Comparison of ENCODE assay signal across 2 cellular contexts in the genomic region with DNA sequence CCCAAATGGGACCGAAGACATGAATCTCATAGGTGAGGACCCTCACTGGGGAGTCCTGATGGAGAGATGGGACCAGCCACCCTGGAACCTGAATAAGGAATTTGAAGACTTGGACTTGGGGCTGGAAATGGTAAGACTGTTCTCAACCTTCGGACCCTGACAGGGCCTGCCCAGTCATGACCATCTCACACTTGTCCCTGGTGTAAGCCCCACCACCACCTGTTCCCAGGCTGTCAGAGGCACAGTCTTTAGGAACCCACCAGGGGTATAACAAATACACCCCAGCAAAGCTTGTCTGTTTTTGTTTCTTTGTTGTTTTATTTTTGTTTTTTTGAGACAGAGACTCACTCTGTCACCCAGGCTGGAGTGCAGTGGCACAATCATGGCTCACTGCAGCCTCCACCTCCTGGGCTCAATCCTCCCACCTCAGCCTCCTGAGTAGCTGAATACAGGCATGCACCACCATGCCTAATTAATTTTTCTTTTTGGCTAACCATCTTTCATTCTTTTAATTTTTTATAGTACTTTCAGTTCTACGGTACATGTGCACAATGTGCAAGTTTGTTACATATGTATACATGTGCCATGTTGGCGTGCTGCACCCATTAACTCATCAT.
TF ChIP-seq lines count a peak whose summit lies in the region.

No MANE protein-coding gene starts in this region.

TF ChIP-seq in GM23338, 12 proteins besides CTCF, POLR2A, EP300 and RAD21 (continues in another document):
- no peak for TF ChIP-seq JUNB (IDR thresholded peaks at IDR 0.05; ENCODE audit: unreplicated experiment)
- no peak for TF ChIP-seq CREB1 (CRISPR knock-in tag; IDR thresholded peaks at IDR 0.05; ENCODE audit: low read depth)
- no peak for TF ChIP-seq NANOG (IDR thresholded peaks at IDR 0.05; ENCODE audit: borderline replicate concordance)
- TF ChIP-seq EZH2phosphoT487 (IDR thresholded peaks at IDR 0.05; ENCODE audit: unreplicated experiment), result no peak
- TF ChIP-seq, protein P1, sequence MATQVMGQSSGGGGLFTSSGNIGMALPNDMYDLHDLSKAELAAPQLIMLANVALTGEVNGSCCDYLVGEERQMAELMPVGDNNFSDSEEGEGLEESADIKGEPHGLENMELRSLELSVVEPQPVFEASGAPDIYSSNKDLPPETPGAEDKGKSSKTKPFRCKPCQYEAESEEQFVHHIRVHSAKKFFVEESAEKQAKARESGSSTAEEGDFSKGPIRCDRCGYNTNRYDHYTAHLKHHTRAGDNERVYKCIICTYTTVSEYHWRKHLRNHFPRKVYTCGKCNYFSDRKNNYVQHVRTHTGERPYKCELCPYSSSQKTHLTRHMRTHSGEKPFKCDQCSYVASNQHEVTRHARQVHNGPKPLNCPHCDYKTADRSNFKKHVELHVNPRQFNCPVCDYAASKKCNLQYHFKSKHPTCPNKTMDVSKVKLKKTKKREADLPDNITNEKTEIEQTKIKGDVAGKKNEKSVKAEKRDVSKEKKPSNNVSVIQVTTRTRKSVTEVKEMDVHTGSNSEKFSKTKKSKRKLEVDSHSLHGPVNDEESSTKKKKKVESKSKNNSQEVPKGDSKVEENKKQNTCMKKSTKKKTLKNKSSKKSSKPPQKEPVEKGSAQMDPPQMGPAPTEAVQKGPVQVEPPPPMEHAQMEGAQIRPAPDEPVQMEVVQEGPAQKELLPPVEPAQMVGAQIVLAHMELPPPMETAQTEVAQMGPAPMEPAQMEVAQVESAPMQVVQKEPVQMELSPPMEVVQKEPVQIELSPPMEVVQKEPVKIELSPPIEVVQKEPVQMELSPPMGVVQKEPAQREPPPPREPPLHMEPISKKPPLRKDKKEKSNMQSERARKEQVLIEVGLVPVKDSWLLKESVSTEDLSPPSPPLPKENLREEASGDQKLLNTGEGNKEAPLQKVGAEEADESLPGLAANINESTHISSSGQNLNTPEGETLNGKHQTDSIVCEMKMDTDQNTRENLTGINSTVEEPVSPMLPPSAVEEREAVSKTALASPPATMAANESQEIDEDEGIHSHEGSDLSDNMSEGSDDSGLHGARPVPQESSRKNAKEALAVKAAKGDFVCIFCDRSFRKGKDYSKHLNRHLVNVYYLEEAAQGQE (IDR thresholded peaks at IDR 0.05; ENCODE audit: unreplicated experiment), result no peak
- TF ChIP-seq STAT1 (IDR thresholded peaks at IDR 0.05; ENCODE audit: unreplicated experiment), result no peak
- TF ChIP-seq, protein P2, sequence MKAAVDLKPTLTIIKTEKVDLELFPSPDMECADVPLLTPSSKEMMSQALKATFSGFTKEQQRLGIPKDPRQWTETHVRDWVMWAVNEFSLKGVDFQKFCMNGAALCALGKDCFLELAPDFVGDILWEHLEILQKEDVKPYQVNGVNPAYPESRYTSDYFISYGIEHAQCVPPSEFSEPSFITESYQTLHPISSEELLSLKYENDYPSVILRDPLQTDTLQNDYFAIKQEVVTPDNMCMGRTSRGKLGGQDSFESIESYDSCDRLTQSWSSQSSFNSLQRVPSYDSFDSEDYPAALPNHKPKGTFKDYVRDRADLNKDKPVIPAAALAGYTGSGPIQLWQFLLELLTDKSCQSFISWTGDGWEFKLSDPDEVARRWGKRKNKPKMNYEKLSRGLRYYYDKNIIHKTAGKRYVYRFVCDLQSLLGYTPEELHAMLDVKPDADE (IDR thresholded peaks at IDR 0.05), result no peak
- TF ChIP-seq POLR2AphosphoS5 (IDR thresholded peaks at IDR 0.05; ENCODE audit: low read depth), result no peak
- TF ChIP-seq ZNF114 (CRISPR knock-in tag; IDR thresholded peaks at IDR 0.05), result no peak
- TF ChIP-seq EZH2 (IDR thresholded peaks at IDR 0.05; ENCODE audit: low read depth, unreplicated experiment), result no peak

TF ChIP-seq in IMR-90, 13 proteins besides CTCF, POLR2A, EP300 and RAD21:
- no peak for TF ChIP-seq CHD1 (IDR thresholded peaks at IDR 0.05; ENCODE audit: low read depth, low read length)
- no peak for TF ChIP-seq NFE2L2 (IDR thresholded peaks at IDR 0.05; ENCODE audit: low read depth, low read length)
- no peak for TF ChIP-seq ELK1 (IDR thresholded peaks at IDR 0.05; ENCODE audit: borderline replicate concordance, low read depth, low read length)
- TF ChIP-seq MXI1 (IDR thresholded peaks at IDR 0.05; ENCODE audit: borderline replicate concordance, low read depth, low read length), result no peak
- no peak for TF ChIP-seq RCOR1 (IDR thresholded peaks at IDR 0.05; ENCODE audit: insufficient replicate concordance, low read length)
- TF ChIP-seq BHLHE40 (IDR thresholded peaks at IDR 0.05; ENCODE audit: low read depth, low read length), result no peak
- TF ChIP-seq CEBPB (IDR thresholded peaks at IDR 0.05; ENCODE audit: low read depth, low read length), result no peak
- no peak for TF ChIP-seq FOS (IDR thresholded peaks at IDR 0.05; ENCODE audit: low read depth, low read length)
- no peak for TF ChIP-seq MAFK (IDR thresholded peaks at IDR 0.05; ENCODE audit: low read depth, low read length)
- no peak for TF ChIP-seq SMC3 (IDR thresholded peaks at IDR 0.05; ENCODE audit: low read depth, low read length)
- no peak for TF ChIP-seq RFX5 (IDR thresholded peaks at IDR 0.05; ENCODE audit: low read depth, low read length)
- no peak for TF ChIP-seq USF2 (IDR thresholded peaks at IDR 0.05; ENCODE audit: low read depth, low read length)
- no peak for TF ChIP-seq MAZ (IDR thresholded peaks at IDR 0.05; ENCODE audit: borderline replicate concordance, low read depth, low read length)
